27 cellular contexts compared by ENCODE assay signal in the genomic region with DNA sequence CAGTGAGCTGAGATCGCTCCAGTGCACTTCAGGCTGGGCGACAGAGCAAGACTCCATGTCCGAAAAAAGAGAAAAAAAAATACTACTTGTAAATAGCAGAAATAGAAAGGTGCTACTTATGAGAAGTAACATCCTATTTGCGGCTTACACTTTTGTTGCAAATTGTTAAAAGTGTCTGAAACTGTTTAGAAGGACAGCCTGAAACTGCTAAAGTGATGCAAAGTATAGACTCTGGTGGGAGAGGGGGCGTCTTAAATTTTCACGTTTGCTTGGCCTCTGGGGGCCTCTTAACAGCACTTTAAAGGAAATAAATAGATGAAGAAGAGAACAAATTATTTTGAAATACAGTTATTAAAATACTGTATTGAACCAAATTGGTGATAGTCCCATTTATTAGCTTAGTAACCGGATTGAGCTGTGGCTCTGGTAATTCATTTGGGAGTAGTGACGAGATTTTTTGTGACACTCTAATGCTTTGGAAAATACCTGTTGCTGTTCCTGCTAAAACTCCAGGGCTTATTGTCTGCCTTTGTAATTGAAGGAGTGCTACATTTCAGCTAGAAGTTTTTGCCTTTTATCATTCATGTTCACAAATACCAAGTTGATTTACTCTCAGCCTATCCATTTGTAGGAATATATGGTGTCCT. TPM values are rescaled to one million over a fixed set of nuclear protein-coding genes. Genes with fewer than 3 reads are reported as not detected.
A peak's percentile ranks its signal among the peaks of the same experiment; 100 is the strongest.
DNase-seq lines count a peak whose midpoint lies in the region; ATAC-seq and TF ChIP-seq lines count a peak whose summit lies in the region.
"Had no signal": no experiment of that assay in that cellular context is flagged by ENCODE, and none has a peak within 500 bp of the region (broad histone marks: within the 10 kb centered on the region; RNA-seq: fewer than 3 reads in every experiment).

No MANE protein-coding gene starts in this region.

- H3K4me1 Mint-ChIP-seq in naive thymus-derived CD4-positive, alpha-beta T cell: peaks cover 6 to 64% (median 45%) of the 10 kb centered on the region in 7 donors

- TF ChIP-seq CTCF in 22Rv1 (IDR thresholded peaks at IDR 0.05) (no peak), GM12865 (IDR thresholded peaks at IDR 0.05; ENCODE audit: insufficient read depth, low read depth, low read length, missing control alignments) (no peak)

- H3K9me3 Mint-ChIP-seq in naive thymus-derived CD4-positive, alpha-beta T cell: no peaks in the 10 kb centered on the region
- H3K9me3 Mint-ChIP-seq: activated naive CD4-positive, alpha-beta T cell treated with anti-CD3 and anti-CD28 coated beads, Interleukin-2, amount 50 U/mL, for 72 hours; stimulated activated naive CD8-positive, alpha-beta T cell treated with anti-CD3 and anti-CD28 coated beads, Interleukin-15, Interleukin-2, amounts not matched to agents 100 ng/mL and 50 ng/mL, for 24 hours; T-cell had no signal

- intact Hi-C loops in naive thymus-derived CD4-positive, alpha-beta T cell (cut with micrococcal nuclease): no loop called here

- DNase-seq in GM12865 (ENCODE audit: low read depth) (peak; percentile 49), SK-N-MC (ENCODE audit: low read depth, low spot score) (no peak), middle frontal gyrus (ENCODE audit: extremely low spot score, low spot score) (no peak), SHP77 treated with DMSO at 0.1 percent for 48 hours (lab: John Stamatoyannopoulos, UW) (no peak)
- no peak for DNase-seq in naive thymus-derived CD4-positive, alpha-beta T cell
- DNase-seq in stimulated activated naive CD4-positive, alpha-beta T cell (lab: John Stamatoyannopoulos, UW): no peak
- DNase-seq: ACHN; activated CD4-positive, alpha-beta T cell treated with anti-CD3 and anti-CD28 coated beads for 4 hours; effector CD4-positive, alpha-beta T cell; foreskin melanocyte; left ventricle myocardium superior; NCI-H1092; NCI-H1930; NCI-H2227 treated with DMSO at 0.1 percent for 48 hours; NCI-H748 treated with DMSO at 0.1 percent for 48 hours; SHP77; stimulated activated CD4-positive, alpha-beta T cell treated with anti-CD3 and anti-CD28 coated beads, Interleukin-4, amount 100 ng/mL, for 1 hour; T-cell; transverse colon had no signal

- CTCF ChIA-PET in naive thymus-derived CD4-positive, alpha-beta T cell (lab: Charles Lee): no interaction called here

- no peaks in the 10 kb centered on the region for H3K9me3 ChIP-seq in SK-N-MC (ENCODE audit: low read depth, low read length)
- no peaks in the 10 kb centered on the region for H3K9me3 ChIP-seq in naive thymus-derived CD4-positive, alpha-beta T cell (ENCODE audit: control insufficient read depth in 2 of 3, low read length in 3 of 3)
- H3K9me3 ChIP-seq: transverse colon had no signal

- POLR2A ChIA-PET in naive thymus-derived CD4-positive, alpha-beta T cell (lab: Charles Lee): interaction anchor here (1.1 kb wide), 1 partner anchor 14 kb away, joined by 4 read pairs; no protein-coding TSS in a partner anchor

- H3K4me3 ChIP-seq in GM12865 (ENCODE audit: low read depth, low read length): no peak overlapping the region
- no peak overlapping the region for H3K4me3 ChIP-seq in SK-N-MC
- H3K4me3 ChIP-seq in naive thymus-derived CD4-positive, alpha-beta T cell (ENCODE audit: low read length): no peak overlapping the region
- H3K4me3 ChIP-seq: smooth muscle cell, transverse colon had no signal

- no peaks in the 10 kb centered on the region for H3K27me3 Mint-ChIP-seq in naive thymus-derived CD4-positive, alpha-beta T cell
- H3K27me3 Mint-ChIP-seq: stimulated activated naive CD8-positive, alpha-beta T cell treated with anti-CD3 and anti-CD28 coated beads, Interleukin-15, Interleukin-2, amounts not matched to agents 100 ng/mL and 50 ng/mL, for 24 hours; T-cell had no signal

- H3K9ac ChIP-seq in SK-N-MC (ENCODE audit: insufficient read length): peak overlapping the region; percentile 14

- H3K36me3 Mint-ChIP-seq in naive thymus-derived CD4-positive, alpha-beta T cell: peaks cover 3 to 21% (median 4%) of the 10 kb centered on the region in 5 donors

- peak overlapping the region; percentile 4; the same call in 1 of the 2 replicates for H3K27ac ChIP-seq in 22Rv1
- peak overlapping the region; percentile 69 for H3K27ac ChIP-seq in SK-N-MC
- H3K27ac ChIP-seq in naive thymus-derived CD4-positive, alpha-beta T cell (ENCODE audit: low read depth, low read length): no peak overlapping the region
- H3K27ac ChIP-seq: transverse colon had no signal

- peaks cover 23% of the 10 kb centered on the region for H3K36me3 ChIP-seq in SK-N-MC (ENCODE audit: insufficient read depth, low read length)
- H3K36me3 ChIP-seq in naive thymus-derived CD4-positive, alpha-beta T cell (ENCODE audit: control insufficient read depth in 2 of 3, insufficient read depth in 3 of 3, low read length in 3 of 3): peaks cover 0 to 7% (median 0%) of the 10 kb centered on the region in 3 experiments
- H3K36me3 ChIP-seq: transverse colon had no signal

- H3K27me3 ChIP-seq in naive thymus-derived CD4-positive, alpha-beta T cell (ENCODE audit: control insufficient read depth in 2 of 2, insufficient read depth in 2 of 2, low read length in 2 of 2): no peaks in the 10 kb centered on the region
- H3K27me3 ChIP-seq: transverse colon had no signal

- ATAC-seq in naive thymus-derived CD4-positive, alpha-beta T cell: no peak
- ATAC-seq in HG03571 (IDR thresholded peaks at IDR 0.05; ENCODE audit: unreplicated experiment): no peak
- ATAC-seq: activated naive CD4-positive, alpha-beta T cell treated with anti-CD3 and anti-CD28 coated beads, Interleukin-2, amount 50 U/mL, for 72 hours; T-cell had no signal

- H3K4me3 Mint-ChIP-seq in naive thymus-derived CD4-positive, alpha-beta T cell: no peak overlapping the region
- H3K4me3 Mint-ChIP-seq: stimulated activated naive CD8-positive, alpha-beta T cell treated with anti-CD3 and anti-CD28 coated beads, Interleukin-15, Interleukin-2, amounts not matched to agents 100 ng/mL and 50 ng/mL, for 24 hours; T-cell had no signal

- H3K27ac Mint-ChIP-seq in naive thymus-derived CD4-positive, alpha-beta T cell: peak overlapping the region in 5 of 9 donors; percentile 9 to 71 (median 30)
- H3K27ac Mint-ChIP-seq: stimulated activated naive CD8-positive, alpha-beta T cell treated with anti-CD3 and anti-CD28 coated beads, Interleukin-15, Interleukin-2, amounts not matched to agents 100 ng/mL and 50 ng/mL, for 24 hours had no signal

- H3K4me1 ChIP-seq in naive thymus-derived CD4-positive, alpha-beta T cell (ENCODE audit: control insufficient read depth in 2 of 2, insufficient read depth in 2 of 2, low read length in 2 of 2): peaks cover 0 to 4% of the 10 kb centered on the region in 2 donors

RNA-seq across cellular contexts. Expression of a gene that starts 6.1 kb away (rescaled TPM):
- total RNA-seq in naive thymus-derived CD4-positive, alpha-beta T cell: 10 to 100 TPM; 14.7 to 24.7 (median 20.8) TPM
- polyA plus RNA-seq in naive thymus-derived CD4-positive, alpha-beta T cell: 10 to 100 TPM; 14.7 to 14.9 TPM

RNA-seq across cellular contexts. Expression of a gene that starts 55.0 kb away (rescaled TPM):
- total RNA-seq in naive thymus-derived CD4-positive, alpha-beta T cell: 1 to 10 TPM in 1 of 5 experiments, under 1 TPM in 4; 0.17 to 2.8 (median 0.51) TPM
- polyA plus RNA-seq in naive thymus-derived CD4-positive, alpha-beta T cell: 1 to 10 TPM; 1.0 to 1.2 TPM
- total RNA-seq: activated CD8-positive, alpha-beta memory T cell treated with anti-CD3 and anti-CD28 coated beads for 36 hours; left ventricle myocardium superior; LHCN-M2; pulmonary artery endothelial cell; transverse colon had no signal
